ENCODE assay signal across 16 cellular contexts in the genomic region with DNA sequence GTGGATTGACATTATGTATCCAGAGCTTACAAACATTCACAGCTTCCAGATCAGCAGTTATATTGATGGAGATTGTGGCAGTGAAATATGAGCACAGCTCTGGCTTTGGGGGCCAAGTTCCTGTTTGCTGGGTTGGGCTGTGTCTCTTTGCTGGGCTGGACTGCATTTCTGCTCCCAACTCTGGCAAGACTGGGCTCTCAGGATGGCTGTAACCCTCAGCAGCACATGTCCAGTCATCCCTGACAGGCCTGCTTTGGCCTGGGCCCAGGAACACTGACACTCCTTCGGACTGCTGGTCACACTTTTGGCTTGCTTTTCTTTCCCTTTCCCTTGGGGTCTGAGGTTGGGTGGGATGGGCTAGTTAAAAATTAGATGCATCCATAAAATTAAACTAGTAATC. TPM values are rescaled to one million over a fixed set of nuclear protein-coding genes. Genes with fewer than 3 reads are reported as not detected.
DNase-seq lines count a peak whose midpoint lies in the region; ATAC-seq and TF ChIP-seq lines count a peak whose summit lies in the region.
"Had no signal": no experiment of that assay in that cellular context is flagged by ENCODE, and none has a peak within 500 bp of the region (broad histone marks: within the 10 kb centered on the region; RNA-seq: fewer than 3 reads in every experiment).

No MANE protein-coding gene starts in this region.

- intact Hi-C loops in mucosa of descending colon (cut with DNase I, micrococcal nuclease) = no loop called here
- intact Hi-C loops in transverse colon (cut with DNase I; ENCODE audit: low total_unique reads) = loop anchor here (10.0 kb wide), 1 partner anchor 425 kb away; no protein-coding TSS in a partner anchor

- 20 to 47% methylated on average over 1 of the region's 1 CpG for WGBS in transverse colon (ENCODE audit: low coverage in 1 of 2), 2 donors

- no peak for TF ChIP-seq POLR2A in transverse colon (IDR thresholded peaks at IDR 0.05)

- H3K9me3 ChIP-seq in mucosa of descending colon (no peaks in the 10 kb centered on the region), transverse colon (no peaks in the 10 kb centered on the region)
- H3K9me3 ChIP-seq: heart right ventricle, lower lobe of right lung, neutrophil had no signal

- H3K4me3 ChIP-seq in epithelial cell of esophagus (ENCODE audit: low read length) = no peak overlapping the region
- no peak overlapping the region for H3K4me3 ChIP-seq in mucosa of descending colon
- H3K4me3 ChIP-seq in transverse colon = no peak overlapping the region
- H3K4me3 ChIP-seq: heart right ventricle, lower lobe of right lung, SK-N-MC had no signal

- H3K4me1 ChIP-seq in mucosa of descending colon (ENCODE audit: low read depth) (no peaks in the 10 kb centered on the region), transverse colon (peaks cover 3 to 18% (median 5%) of the 10 kb centered on the region in 4 donors)

- ATAC-seq in mucosa of descending colon (peak; percentile 13), GM21825 (IDR thresholded peaks at IDR 0.05; ENCODE audit: unreplicated experiment) (no peak), HG02798 (IDR thresholded peaks at IDR 0.05; ENCODE audit: poor library complexity, unreplicated experiment) (no peak)

- H3K36me3 ChIP-seq in mucosa of descending colon (ENCODE audit: low read depth) (no peaks in the 10 kb centered on the region), transverse colon (no peaks in the 10 kb centered on the region)
- H3K36me3 ChIP-seq: heart right ventricle, lower lobe of right lung, neutrophil had no signal

- no peak for TF ChIP-seq EP300 in transverse colon (IDR thresholded peaks at IDR 0.05; ENCODE audit: low read depth)

- H3K27ac ChIP-seq in transverse colon = no peak overlapping the region
- H3K27ac ChIP-seq: heart right ventricle, lower lobe of right lung, neutrophil had no signal

- in situ Hi-C loops in transverse colon (cut with MboI; ENCODE audit: low pct_ligation_motif_present in 1 of 4, low pct_unique_long_range_greater_than_20kb in 1 of 4, low sequenced_read_pairs in 3 of 4) = loop anchor here (25.0 kb wide), 4 partner anchors 103 to 728 kb away; a partner anchor contains a TSS

- DNase-seq in AG08396 (ENCODE audit: low spot score) = peak; percentile 56
- peak; percentile 4 to 20 for DNase-seq in Kasumi-1 (lab: John Stamatoyannopoulos, UW)
- DNase-seq in epithelial cell of esophagus (ENCODE audit: low read depth) = peak; percentile 55
- DNase-seq in mucosa of descending colon = peak in 1 of 3 donors; percentile 55
- DNase-seq in ureter (ENCODE audit: low spot score) = no peak
- DNase-seq in transverse colon = no peak
- DNase-seq: activated T-cell treated with anti-CD3 and anti-CD28 coated beads, Interleukin-2, amount 50 U/mL, for 1 hour; lower lobe of right lung; NCI-H1436 had no signal

- TF ChIP-seq CTCF in epithelial cell of esophagus (IDR thresholded peaks at IDR 0.05; ENCODE audit: insufficient read depth, low read depth, low read length, missing control alignments) (no peak), mucosa of descending colon (IDR thresholded peaks at IDR 0.05) (no peak), transverse colon (IDR thresholded peaks at IDR 0.05) (no peak)

- H3K27me3 ChIP-seq in transverse colon = no peaks in the 10 kb centered on the region
- H3K27me3 ChIP-seq: neutrophil had no signal

RNA-seq across cellular contexts. Expression of a gene that starts 17.9 kb away (rescaled TPM):
- 100 to 1,000 TPM in 2 of 3 donors, 10 to 100 TPM in 1; 83.8 to 167 (median 116) TPM for total RNA-seq in mucosa of descending colon
- 85.8 TPM for total RNA-seq in ureter
- 100 to 1,000 TPM in 1 of 4 donors, 10 to 100 TPM in 3; 40.4 to 122 (median 63.3) TPM for total RNA-seq in transverse colon

RNA-seq across cellular contexts. Expression of a gene that starts 36.5 kb away (rescaled TPM):
- 1 to 10 TPM in 2 of 3 donors, under 1 TPM in 1; 0.63 to 2.6 (median 2.3) TPM for total RNA-seq in mucosa of descending colon
- total RNA-seq in ureter = 25.7 TPM
- 1 to 10 TPM in 3 of 4 donors, under 1 TPM in 1; 0.79 to 3.6 (median 1.2) TPM for total RNA-seq in transverse colon
- total RNA-seq: aorta, Daoy, heart right ventricle, lower lobe of right lung had no signal

Comparison
In these comparisons a context has a peak if more than half of its experiments do, and no peak if none do; other contexts are left out.
1. DNase-seq: peak in AG08396 (single experiment), Kasumi-1 (2 of 2) and epithelial cell of esophagus (single experiment); none in ureter (single experiment) and transverse colon (single experiment).